In genomic region chr6:138107752-138108592, GRCh38 we compare ENCODE assay signal across 1 cellular context.
TF ChIP-seq lines count a peak whose summit lies in the region.

No MANE protein-coding gene starts in this region.

TF ChIP-seq in WTC11, 78 proteins besides CTCF, POLR2A, EP300 and RAD21 (continued from another document):
- TF ChIP-seq ZNF423 (CRISPR knock-in tag; IDR thresholded peaks at IDR 0.05) (peak; percentile 33; the same call in 1 of the 2 replicates), AR (CRISPR knock-in tag; IDR thresholded peaks at IDR 0.05) (no peak), ZNF121 (CRISPR knock-in tag; IDR thresholded peaks at IDR 0.05) (no peak), ZNF138 (CRISPR knock-in tag; conservative IDR thresholded peaks at IDR 0.05) (no peak), ARID4B (CRISPR knock-in tag; IDR thresholded peaks at IDR 0.05; ENCODE audit: borderline replicate concordance) (0 out of 2 replicates have a peak, but pooled peaks have one; percentile 32), NR1H2 (CRISPR knock-in tag; IDR thresholded peaks at IDR 0.05) (no peak), PRDM15 (CRISPR knock-in tag; IDR thresholded peaks at IDR 0.05) (no peak)
- TF ChIP-seq, protein P1, sequence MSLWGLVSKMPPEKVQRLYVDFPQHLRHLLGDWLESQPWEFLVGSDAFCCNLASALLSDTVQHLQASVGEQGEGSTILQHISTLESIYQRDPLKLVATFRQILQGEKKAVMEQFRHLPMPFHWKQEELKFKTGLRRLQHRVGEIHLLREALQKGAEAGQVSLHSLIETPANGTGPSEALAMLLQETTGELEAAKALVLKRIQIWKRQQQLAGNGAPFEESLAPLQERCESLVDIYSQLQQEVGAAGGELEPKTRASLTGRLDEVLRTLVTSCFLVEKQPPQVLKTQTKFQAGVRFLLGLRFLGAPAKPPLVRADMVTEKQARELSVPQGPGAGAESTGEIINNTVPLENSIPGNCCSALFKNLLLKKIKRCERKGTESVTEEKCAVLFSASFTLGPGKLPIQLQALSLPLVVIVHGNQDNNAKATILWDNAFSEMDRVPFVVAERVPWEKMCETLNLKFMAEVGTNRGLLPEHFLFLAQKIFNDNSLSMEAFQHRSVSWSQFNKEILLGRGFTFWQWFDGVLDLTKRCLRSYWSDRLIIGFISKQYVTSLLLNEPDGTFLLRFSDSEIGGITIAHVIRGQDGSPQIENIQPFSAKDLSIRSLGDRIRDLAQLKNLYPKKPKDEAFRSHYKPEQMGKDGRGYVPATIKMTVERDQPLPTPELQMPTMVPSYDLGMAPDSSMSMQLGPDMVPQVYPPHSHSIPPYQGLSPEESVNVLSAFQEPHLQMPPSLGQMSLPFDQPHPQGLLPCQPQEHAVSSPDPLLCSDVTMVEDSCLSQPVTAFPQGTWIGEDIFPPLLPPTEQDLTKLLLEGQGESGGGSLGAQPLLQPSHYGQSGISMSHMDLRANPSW (CRISPR knock-in tag; conservative IDR thresholded peaks at IDR 0.05; ENCODE audit: low read depth), result no peak
- TF ChIP-seq, protein P2, sequence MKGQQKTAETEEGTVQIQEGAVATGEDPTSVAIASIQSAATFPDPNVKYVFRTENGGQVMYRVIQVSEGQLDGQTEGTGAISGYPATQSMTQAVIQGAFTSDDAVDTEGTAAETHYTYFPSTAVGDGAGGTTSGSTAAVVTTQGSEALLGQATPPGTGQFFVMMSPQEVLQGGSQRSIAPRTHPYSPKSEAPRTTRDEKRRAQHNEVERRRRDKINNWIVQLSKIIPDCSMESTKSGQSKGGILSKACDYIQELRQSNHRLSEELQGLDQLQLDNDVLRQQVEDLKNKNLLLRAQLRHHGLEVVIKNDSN (CRISPR knock-in tag; IDR thresholded peaks at IDR 0.05), result no peak
- TF ChIP-seq, protein P3, sequence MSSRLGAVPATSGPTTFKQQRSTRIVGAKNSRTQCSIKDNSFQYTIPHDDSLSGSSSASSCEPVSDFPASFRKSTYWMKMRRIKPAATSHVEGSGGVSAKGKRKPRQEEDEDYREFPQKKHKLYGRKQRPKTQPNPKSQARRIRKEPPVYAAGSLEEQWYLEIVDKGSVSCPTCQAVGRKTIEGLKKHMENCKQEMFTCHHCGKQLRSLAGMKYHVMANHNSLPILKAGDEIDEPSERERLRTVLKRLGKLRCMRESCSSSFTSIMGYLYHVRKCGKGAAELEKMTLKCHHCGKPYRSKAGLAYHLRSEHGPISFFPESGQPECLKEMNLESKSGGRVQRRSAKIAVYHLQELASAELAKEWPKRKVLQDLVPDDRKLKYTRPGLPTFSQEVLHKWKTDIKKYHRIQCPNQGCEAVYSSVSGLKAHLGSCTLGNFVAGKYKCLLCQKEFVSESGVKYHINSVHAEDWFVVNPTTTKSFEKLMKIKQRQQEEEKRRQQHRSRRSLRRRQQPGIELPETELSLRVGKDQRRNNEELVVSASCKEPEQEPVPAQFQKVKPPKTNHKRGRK (CRISPR knock-in tag; IDR thresholded peaks at IDR 0.05; ENCODE audit: borderline replicate concordance), result no peak
- TF ChIP-seq, protein P4, sequence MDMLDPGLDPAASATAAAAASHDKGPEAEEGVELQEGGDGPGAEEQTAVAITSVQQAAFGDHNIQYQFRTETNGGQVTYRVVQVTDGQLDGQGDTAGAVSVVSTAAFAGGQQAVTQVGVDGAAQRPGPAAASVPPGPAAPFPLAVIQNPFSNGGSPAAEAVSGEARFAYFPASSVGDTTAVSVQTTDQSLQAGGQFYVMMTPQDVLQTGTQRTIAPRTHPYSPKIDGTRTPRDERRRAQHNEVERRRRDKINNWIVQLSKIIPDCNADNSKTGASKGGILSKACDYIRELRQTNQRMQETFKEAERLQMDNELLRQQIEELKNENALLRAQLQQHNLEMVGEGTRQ (CRISPR knock-in tag; IDR thresholded peaks at IDR 0.05), result no peak
TF ChIP-seq in WTC11: peak in this region for 2.
